19 cellular contexts compared by ENCODE assay signal in genomic region chr17:31112001-31112661, GRCh38. TPM values are rescaled to one million over a fixed set of nuclear protein-coding genes. Genes with fewer than 3 reads are reported as not detected.
DNase-seq lines count a peak whose midpoint lies in the region; ATAC-seq and TF ChIP-seq lines count a peak whose summit lies in the region.
"Had no signal": no experiment of that assay in that cellular context is flagged by ENCODE, and none has a peak within 500 bp of the region (broad histone marks: within the 10 kb centered on the region; RNA-seq: fewer than 3 reads in every experiment).

No MANE protein-coding gene starts in this region.

- no TSS peak for BruUV-seq in Calu3 (replicated peaks; lab: Mats Ljungman, UMichigan)

- peak; percentile 80 for ATAC-seq in activated T-helper 17 cell treated with anti-CD3 and anti-CD28 coated beads, Interleukin-2, amount 50 U/mL, for 72 hours (replicated peaks)
- ATAC-seq: activated CD8-positive, alpha-beta memory T cell treated with anti-CD3 and anti-CD28 coated beads, Interleukin-2, amount 10 ng/mL, durations not matched to agents 7 days and 5 days; left colon; Panc1 had no signal

- DNase-seq in NOMO-1 treated with DMSO at 0.1 percent for 48 hours (lab: John Stamatoyannopoulos, UW; ENCODE audit: unreplicated experiment) (peak; percentile 9), NOMO-1 treated with dmso at 0.1 percent for 144 hours (lab: John Stamatoyannopoulos, UW; ENCODE audit: unreplicated experiment) (no peak), HT1080 (ENCODE audit: low read depth) (peak; percentile 36), kidney tubule cell (ENCODE audit: low spot score) (peak; percentile 56), NCI-H774 (lab: John Stamatoyannopoulos, UW) (no peak), occipital lobe (lab: John Stamatoyannopoulos, UW) (no peak), Calu3 (no peak)
- DNase-seq: 8988T; activated CD4-positive, CD25-positive, alpha-beta regulatory T cell treated with anti-CD3 and anti-CD28 coated beads, Interleukin-2, amount 50 U/mL, for 72 hours; activated CD8-positive, alpha-beta memory T cell treated with anti-CD3 and anti-CD28 coated beads, Interleukin-2, amount 10 ng/mL, durations not matched to agents 7 days and 5 days; activated gamma-delta T cell; anterior cingulate cortex; left colon; NCI-H1092 treated with DMSO at 0.1 percent for 48 hours; NCI-H526 treated with DMSO at 0.1 percent for 48 hours; SK-N-SH; tibial artery had no signal

- no peaks in the 10 kb centered on the region for H3K27me3 Mint-ChIP-seq in activated T-helper 17 cell treated with anti-CD3 and anti-CD28 coated beads, Interleukin-2, amount 50 U/mL, for 72 hours
- H3K27me3 Mint-ChIP-seq in Calu3 (ENCODE audit: unreplicated experiment), result no peaks in the 10 kb centered on the region
- H3K27me3 Mint-ChIP-seq: activated CD8-positive, alpha-beta memory T cell treated with anti-CD3 and anti-CD28 coated beads, Interleukin-2, amount 10 ng/mL, durations not matched to agents 7 days and 5 days had no signal

- CTCF ChIA-PET in Calu3 (lab: Charles Lee), result no interaction called here

- no peak for TF ChIP-seq CTCF in Calu3 (IDR thresholded peaks at IDR 0.05; ENCODE audit: unreplicated experiment)

- no peak overlapping the region for H3K27ac Mint-ChIP-seq in activated T-helper 17 cell treated with anti-CD3 and anti-CD28 coated beads, Interleukin-2, amount 50 U/mL, for 72 hours
- H3K27ac Mint-ChIP-seq in Calu3 (ENCODE audit: unreplicated experiment), result no peak overlapping the region
- H3K27ac Mint-ChIP-seq: activated CD8-positive, alpha-beta memory T cell treated with anti-CD3 and anti-CD28 coated beads, Interleukin-2, amount 10 ng/mL, durations not matched to agents 7 days and 5 days had no signal

- no peaks in the 10 kb centered on the region for H3K36me3 Mint-ChIP-seq in activated T-helper 17 cell treated with anti-CD3 and anti-CD28 coated beads, Interleukin-2, amount 50 U/mL, for 72 hours (ENCODE audit: low read depth)
- H3K36me3 Mint-ChIP-seq in Calu3 (ENCODE audit: insufficient read depth, unreplicated experiment), result no peaks in the 10 kb centered on the region

- H3K9me3 Mint-ChIP-seq in activated T-helper 17 cell treated with anti-CD3 and anti-CD28 coated beads, Interleukin-2, amount 50 U/mL, for 72 hours, result no peaks in the 10 kb centered on the region
- no peaks in the 10 kb centered on the region for H3K9me3 Mint-ChIP-seq in Calu3 (ENCODE audit: low read depth, unreplicated experiment)

- peaks cover 7% of the 10 kb centered on the region for H3K4me1 Mint-ChIP-seq in activated T-helper 17 cell treated with anti-CD3 and anti-CD28 coated beads, Interleukin-2, amount 50 U/mL, for 72 hours
- H3K4me1 Mint-ChIP-seq in Calu3 (ENCODE audit: low read depth, unreplicated experiment), result peaks cover 13% of the 10 kb centered on the region

- no peak overlapping the region for H3K4me3 Mint-ChIP-seq in activated T-helper 17 cell treated with anti-CD3 and anti-CD28 coated beads, Interleukin-2, amount 50 U/mL, for 72 hours
- no peak overlapping the region for H3K4me3 Mint-ChIP-seq in Calu3 (ENCODE audit: low read depth, unreplicated experiment)
- H3K4me3 Mint-ChIP-seq: activated CD8-positive, alpha-beta memory T cell treated with anti-CD3 and anti-CD28 coated beads, Interleukin-2, amount 10 ng/mL, durations not matched to agents 7 days and 5 days had no signal

- intact Hi-C loops in Calu3 (cut with micrococcal nuclease; ENCODE audit: unreplicated experiment), result no loop called here

RNA-seq across cellular contexts. Expression of gene NF1, which starts 17.4 kb away (rescaled TPM):
- 12.7 and 17.5 TPM in 2 replicates for total RNA-seq in HT1080 (2014; rRNA removed; shearing (Covaris generic))
- polyA plus RNA-seq in HT1080 (2015; cell fraction: cytosol; rRNA removed), result 16.7 and 23.1 TPM in 2 replicates
- polyA plus RNA-seq in HT1080 (2015; cell fraction: nucleus; rRNA removed), result 43.5 and 47.3 TPM in 2 replicates
- 10 to 100 TPM; 27.6 to 44.4 TPM for total RNA-seq in activated T-helper 17 cell treated with anti-CD3 and anti-CD28 coated beads, Interleukin-2, amount 50 U/mL, for 72 hours
- 107 TPM for total RNA-seq in occipital lobe
- total RNA-seq in Calu3 (2022), result 61.5 and 64.7 TPM in 2 replicates

Comparison
In these comparisons a context has a peak if more than half of its experiments do, and no peak if none do; other contexts are left out.
1. DNase-seq: peak in NOMO-1 treated with DMSO at 0.1 percent for 48 hours (single experiment), HT1080 (single experiment) and kidney tubule cell (single experiment); none in NOMO-1 treated with dmso at 0.1 percent for 144 hours (single experiment), NCI-H774 (single experiment), occipital lobe (single experiment) and Calu3 (single experiment).